Comparison of ENCODE assay signal across 8 cellular contexts in genomic region chr11:58579192-58580129, GRCh38. TPM values are rescaled to one million over a fixed set of nuclear protein-coding genes. Genes with fewer than 3 reads are reported as not detected.
DNase-seq lines count a peak whose midpoint lies in the region; ATAC-seq and TF ChIP-seq lines count a peak whose summit lies in the region.

No MANE protein-coding gene starts in this region.

- peak overlapping the region; percentile 94 to 98 (median 97) for H3K4me3 Mint-ChIP-seq in nephron

- TF ChIP-seq CTCF in LNCaP clone FGC (IDR thresholded peaks at IDR 0.05; ENCODE audit: control insufficient read depth, extremely low read depth, insufficient read depth) = peak; percentile 91
- TF ChIP-seq CTCF in fibroblast of the aortic adventitia (IDR thresholded peaks at IDR 0.05; ENCODE audit: insufficient read depth, low read length) = peak; percentile 75
- TF ChIP-seq CTCF in nephron (IDR thresholded peaks at IDR 0.05; ENCODE audit: unreplicated experiment in 3 of 3) = peak; percentile 78 to 90 (median 80)

- H3K27me3 Mint-ChIP-seq in nephron (ENCODE audit: low read depth) = no peaks in the 10 kb centered on the region

- H3K27ac Mint-ChIP-seq in nephron = peak overlapping the region; percentile 99 to 100 (median 99)

- peak overlapping the region; percentile 92 for H3K4me3 ChIP-seq in LNCaP clone FGC (ENCODE audit: low read depth, low read length)
- H3K4me3 ChIP-seq in fibroblast of the aortic adventitia (ENCODE audit: low read depth, low read length) = peak overlapping the region; percentile 85

- no peaks in the 10 kb centered on the region for H3K9me3 Mint-ChIP-seq in nephron

- peaks cover 59% of the 10 kb centered on the region for H3K4me1 Mint-ChIP-seq in nephron

- H3K36me3 Mint-ChIP-seq in nephron (ENCODE audit: low read depth) = no peaks in the 10 kb centered on the region

- DNase-seq in EL (peak; percentile 91), H4 (ENCODE audit: low spot score) (peak; percentile 88), LNCaP clone FGC (ENCODE audit: low read depth) (peak; percentile 65), RPMI8226 (peak; percentile 97), fibroblast of the aortic adventitia (ENCODE audit: low read depth) (peak; percentile 90)
- peak; percentile 92 for DNase-seq in activated T-helper 9 cell treated with anti-CD3 and anti-CD28 coated beads, Interleukin-2, amount 50 U/mL, for 16 hours (ENCODE audit: low read depth)
- DNase-seq in stimulated activated naive CD8-positive, alpha-beta T cell treated with anti-CD3 and anti-CD28 coated beads, Interleukin-15, Interleukin-2, amounts not matched to agents 100 U/mL and 50 U/mL, for 24 hours = peak; percentile 92

- peak; percentile 50 for ATAC-seq in stimulated activated naive CD8-positive, alpha-beta T cell treated with anti-CD3 and anti-CD28 coated beads, Interleukin-15, Interleukin-2, amounts not matched to agents 100 U/mL and 50 U/mL, for 24 hours

RNA-seq across cellular contexts. Expression of gene ZFP91, which starts 0.6 kb away (rescaled TPM):
- 45.8 and 49.2 TPM in 2 replicates for total RNA-seq in H4 (2014; rRNA removed; shearing (Covaris generic))
- 43.7 and 73.4 TPM in 2 replicates for total RNA-seq in fibroblast of the aortic adventitia (ENCODE audit: low replicate concordance)

RNA-seq across cellular contexts. Expression of gene LPXN, which starts 3.8 kb away (rescaled TPM):
- 5.5 and 10.7 TPM in 2 replicates for total RNA-seq in H4 (2014; rRNA removed; shearing (Covaris generic))
- total RNA-seq in fibroblast of the aortic adventitia (ENCODE audit: low replicate concordance) = 1.4 and 14.7 TPM in 2 replicates

RNA-seq across cellular contexts. Expression of gene CNTF, which starts 43.0 kb away (rescaled TPM):
- 0.60 and 0.72 TPM in 2 replicates for total RNA-seq in H4 (2014; rRNA removed; shearing (Covaris generic))
- total RNA-seq in fibroblast of the aortic adventitia (ENCODE audit: low replicate concordance) = 0.82 and 1.9 TPM in 2 replicates

Comparison
In these comparisons a context has a peak if more than half of its experiments do, and no peak if none do; other contexts are left out.
1. Peak in every context shown above with its lines: DNase-seq, ATAC-seq and H3K4me3 ChIP-seq.